ENCODE assay signal across 19 cellular contexts in genomic region chr3:141578197-141578596, GRCh38.
A peak's percentile ranks its signal among the peaks of the same experiment; 100 is the strongest.
DNase-seq lines count a peak whose midpoint lies in the region; ATAC-seq and TF ChIP-seq lines count a peak whose summit lies in the region.
"Had no signal": no experiment of that assay in that cellular context is flagged by ENCODE, and none has a peak within 500 bp of the region (broad histone marks: within the 10 kb centered on the region; RNA-seq: fewer than 3 reads in every experiment).

No MANE protein-coding gene starts in this region.

- ATAC-seq in HG03432 (IDR thresholded peaks at IDR 0.05; ENCODE audit: unreplicated experiment), result no peak

- H3K4me3 ChIP-seq in fibroblast of lung (replicated peaks in 1 of 4; ENCODE audit: control extremely low read depth in 1 of 4, insufficient read depth in 1 of 4, low read depth in 3 of 4, low read length in 4 of 4), result no peak overlapping the region
- no peak overlapping the region for H3K4me3 ChIP-seq in trophoblast cell (ENCODE audit: low read depth, low read length)
- H3K4me3 ChIP-seq: coronary artery, left ventricle myocardium inferior had no signal

- H3K9me3 ChIP-seq in fibroblast of lung (ENCODE audit: control insufficient read depth, insufficient read depth, low read depth, low read length) (no peaks in the 10 kb centered on the region), trophoblast cell (ENCODE audit: insufficient read depth, low read depth, low read length) (no peaks in the 10 kb centered on the region)
- H3K9me3 ChIP-seq: left ventricle myocardium inferior had no signal

- no peak overlapping the region for H2AK5ac ChIP-seq in trophoblast cell (ENCODE audit: low read length)

- no peak overlapping the region for H2BK12ac ChIP-seq in trophoblast cell (ENCODE audit: low read length)

- H3K23ac ChIP-seq in trophoblast cell (ENCODE audit: low read length), result no peak overlapping the region

- no peaks in the 10 kb centered on the region for H3K79me1 ChIP-seq in trophoblast cell (ENCODE audit: low read length)

- H3K27me3 ChIP-seq in fibroblast of lung (ENCODE audit: control insufficient read depth, insufficient read depth, low read length) (no peaks in the 10 kb centered on the region), trophoblast cell (ENCODE audit: insufficient read depth, low read length) (no peaks in the 10 kb centered on the region)

- no peak overlapping the region for H4K8ac ChIP-seq in trophoblast cell (ENCODE audit: low read depth, low read length)

- no peak overlapping the region for H3K4ac ChIP-seq in trophoblast cell (ENCODE audit: low read depth, low read length)

- TF ChIP-seq CTCF in fibroblast of lung (conservative IDR thresholded peaks at IDR 0.05 in 1 of 2, IDR thresholded peaks at IDR 0.05 in 1 of 2; ENCODE audit: low read depth in 1 of 2, low read length in 2 of 2), result no peak

- no CpG with 5 or more reads among the region's 3 CpGs for WGBS in trophoblast cell (ENCODE audit: extremely low coverage, insufficient coverage, insufficient read length)

- H2BK120ac ChIP-seq in trophoblast cell (ENCODE audit: insufficient read depth, low read length, poor library complexity), result no peak overlapping the region

- H3K79me2 ChIP-seq in fibroblast of lung (ENCODE audit: control insufficient read depth, insufficient read depth, low read length) (no peaks in the 10 kb centered on the region), trophoblast cell (ENCODE audit: control insufficient read depth, insufficient read depth, low read length, poor library complexity) (no peaks in the 10 kb centered on the region)

- H4K12ac ChIP-seq in trophoblast cell (ENCODE audit: low read depth, low read length), result no peak overlapping the region

- H3K4me1 ChIP-seq in fibroblast of lung (ENCODE audit: control insufficient read depth, extremely low read depth, insufficient read depth, low read length) (peaks cover 6% of the 10 kb centered on the region), trophoblast cell (ENCODE audit: control insufficient read depth in 1 of 2, insufficient read depth in 2 of 2, low read length in 2 of 2) (no peaks in the 10 kb centered on the region)

- no peak overlapping the region for H3K9ac ChIP-seq in fibroblast of lung (ENCODE audit: insufficient read depth, low read length)
- no peak overlapping the region for H3K9ac ChIP-seq in trophoblast cell (ENCODE audit: low read length)

- H3K4me2 ChIP-seq in fibroblast of lung (ENCODE audit: extremely low read depth, insufficient read depth, low read length), result no peak overlapping the region
- no peak overlapping the region for H3K4me2 ChIP-seq in trophoblast cell (ENCODE audit: low read length)

- H3K36me3 ChIP-seq in fibroblast of lung (ENCODE audit: control insufficient read depth, insufficient read depth, low read length) (no peaks in the 10 kb centered on the region), trophoblast cell (ENCODE audit: control insufficient read depth in 1 of 2, insufficient read depth in 2 of 2, low read length in 2 of 2) (peaks cover 7 to 8% of the 10 kb centered on the region in 2 experiments)

- H3K14ac ChIP-seq in trophoblast cell (ENCODE audit: low read length), result no peak overlapping the region

- H4K91ac ChIP-seq in trophoblast cell (ENCODE audit: low read depth, low read length), result no peak overlapping the region

- no peak overlapping the region for H3K18ac ChIP-seq in trophoblast cell (ENCODE audit: low read length)

- H3K27ac ChIP-seq in fibroblast of lung (ENCODE audit: insufficient read depth, low read length) (no peak overlapping the region), trophoblast cell (ENCODE audit: low read depth, low read length) (no peak overlapping the region)
- H3K27ac ChIP-seq: coronary artery, left ventricle myocardium inferior, RWPE1 had no signal

- peak; percentile 21 for DNase-seq in GM03348 (ENCODE audit: low spot score)
- DNase-seq in NCI-H524 treated with DMSO at 0.1 percent for 48 hours (lab: John Stamatoyannopoulos, UW), result peak; percentile 24
- DNase-seq in fibroblast of lung (ENCODE audit: low read depth in 2 of 2), result peak; percentile 30 to 55
- DNase-seq in trophoblast cell, result peak; percentile 1 to 11
- no peak for DNase-seq in NCI-H226
- no peak for DNase-seq in stimulated activated CD8-positive, alpha-beta memory T cell treated with anti-CD3 and anti-CD28 coated beads, Interleukin-4, amount 100 ng/mL, for 48 hours
- DNase-seq: activated CD4-positive, alpha-beta T cell treated with anti-CD3 and anti-CD28 coated beads, Interleukin-2, amount 10 ng/mL, durations not matched to agents 24 days and 14 days; activated CD8-positive, alpha-beta memory T cell treated with anti-CD3 and anti-CD28 coated beads, Interleukin-2, amount 50 U/mL, for 48 hours; activated gamma-delta T cell; aorta; Calu3; glutamatergic neuron; left ventricle myocardium inferior; NCI-H146; stimulated activated CD4-positive, alpha-beta T cell treated with anti-CD3 and anti-CD28 coated beads, Interleukin-4, amount 100 ng/mL, for 1 hour; SW 1271 had no signal

- no peak overlapping the region for H2BK5ac ChIP-seq in trophoblast cell (ENCODE audit: low read depth, low read length, poor library complexity)

- H4K20me1 ChIP-seq in fibroblast of lung (ENCODE audit: control insufficient read depth, extremely low read depth, insufficient read depth, low read length), result no peaks in the 10 kb centered on the region

- H2AFZ ChIP-seq in fibroblast of lung (ENCODE audit: low read length) (no peak overlapping the region), trophoblast cell (ENCODE audit: insufficient read depth, low read length, poor library complexity) (no peak overlapping the region)

Comparison
In these comparisons a context has a peak if more than half of its experiments do, and no peak if none do; other contexts are left out.
1. DNase-seq: peak in GM03348 (single experiment), NCI-H524 treated with DMSO at 0.1 percent for 48 hours (single experiment), fibroblast of lung (2 of 2) and trophoblast cell (2 of 2); none in NCI-H226 (single experiment) and stimulated activated CD8-positive, alpha-beta memory T cell treated with anti-CD3 and anti-CD28 coated beads, Interleukin-4, amount 100 ng/mL, for 48 hours (single experiment).